Comparison of ENCODE assay signal across 1 cellular context in genomic region chr3:73572371-73572770, GRCh38.
TF ChIP-seq lines count a peak whose summit lies in the region.

No MANE protein-coding gene starts in this region.

TF ChIP-seq in SK-N-SH, 30 proteins besides CTCF, POLR2A, EP300 and RAD21 (continued from another document):
- TF ChIP-seq USF2 (IDR thresholded peaks at IDR 0.05; ENCODE audit: borderline replicate concordance, low read depth, low read length) (no peak), TAF1 (IDR thresholded peaks at IDR 0.05; ENCODE audit: borderline replicate concordance, low read depth, low read length) (no peak), EZH2phosphoT487 (IDR thresholded peaks at IDR 0.05; ENCODE audit: borderline replicate concordance, low read depth) (no peak), GATA2 (CRISPR knock-in tag; IDR thresholded peaks at IDR 0.05) (no peak), CHD2 (IDR thresholded peaks at IDR 0.05; ENCODE audit: low read length, partially characterized antibody) (no peak), RCOR1 (IDR thresholded peaks at IDR 0.05; ENCODE audit: low read length) (no peak), ELF1 (IDR thresholded peaks at IDR 0.05) (no peak), NFIC (IDR thresholded peaks at IDR 0.05; ENCODE audit: borderline replicate concordance) (0 out of 2 replicates have a peak, but pooled peaks have one; percentile 6), USF1 (IDR thresholded peaks at IDR 0.05; ENCODE audit: borderline replicate concordance, low read depth) (no peak), REST (IDR thresholded peaks at IDR 0.05; ENCODE audit: low read depth, low read length) (0 out of 2 replicates have a peak, but pooled peaks have one; percentile 23), FOSL2 (IDR thresholded peaks at IDR 0.05; ENCODE audit: borderline replicate concordance, low read depth) (peak; percentile 28; the same call in 1 of the 2 replicates), JUND (IDR thresholded peaks at IDR 0.05) (0 out of 2 replicates have a peak, but pooled peaks have one; percentile 34), MEF2A (IDR thresholded peaks at IDR 0.05; ENCODE audit: borderline replicate concordance, low read depth) (no peak), POLR2AphosphoS5 (IDR thresholded peaks at IDR 0.05; ENCODE audit: low read depth, low read length) (no peak), FOXJ3 (CRISPR knock-in tag; IDR thresholded peaks at IDR 0.05) (no peak), SMC3 (IDR thresholded peaks at IDR 0.05; ENCODE audit: low read depth, low read length) (no peak), YY1 (IDR thresholded peaks at IDR 0.05; ENCODE audit: low read depth) (no peak)
